Comparison of ENCODE assay signal across 16 cellular contexts in genomic region chr10:77494789-77495541, GRCh38.
DNase-seq lines count a peak whose midpoint lies in the region; ATAC-seq and TF ChIP-seq lines count a peak whose summit lies in the region.
"Had no signal": no experiment of that assay in that cellular context is flagged by ENCODE, and none has a peak within 500 bp of the region (broad histone marks: within the 10 kb centered on the region; RNA-seq: fewer than 3 reads in every experiment).

No MANE protein-coding gene starts in this region.

- H4K20me1 ChIP-seq in neural progenitor cell (ENCODE audit: low read depth) = no peaks in the 10 kb centered on the region

- ATAC-seq in Right ventricle myocardium superior (ENCODE audit: poor library complexity) = no peak
- ATAC-seq in CD4-positive, alpha-beta T cell (ENCODE audit: poor library complexity) = no peak

- peaks cover 2% of the 10 kb centered on the region for H3K9me3 Mint-ChIP-seq in neural progenitor cell
- H3K9me3 Mint-ChIP-seq in CD4-positive, alpha-beta T cell = no peaks in the 10 kb centered on the region
- H3K9me3 Mint-ChIP-seq: T-helper 1 cell treated with Interleukin-12 subunit alpha and Interleukin-12 subunit beta and Interleukin-4 antibody, amounts not matched to agents 30 μg/mL and 1 μg/mL, for 36 hours had no signal

- peak overlapping the region; percentile 63 for H3K27ac Mint-ChIP-seq in neural progenitor cell
- H3K27ac Mint-ChIP-seq in CD4-positive, alpha-beta T cell = no peak overlapping the region
- H3K27ac Mint-ChIP-seq: CD14-positive monocyte; T-helper 1 cell treated with Interleukin-12 subunit alpha and Interleukin-12 subunit beta and Interleukin-4 antibody, amounts not matched to agents 30 μg/mL and 1 μg/mL, for 36 hours had no signal

- H3K9ac ChIP-seq in neural progenitor cell = no peak overlapping the region
- H3K9ac ChIP-seq: KMS-11 had no signal

- DNase-seq in cardiac septum (ENCODE audit: low spot score) (peak; percentile 72), Right ventricle myocardium superior (no peak), neural progenitor cell (ENCODE audit: low spot score) (no peak), NCI-H2196 (lab: John Stamatoyannopoulos, UW; ENCODE audit: unreplicated experiment) (no peak), HuH-7 (ENCODE audit: low spot score) (no peak), Peyer's patch (no peak)
- no peak for DNase-seq in CD4-positive, alpha-beta T cell
- DNase-seq: DMS153, GOT3, NCI-H187, RPMI8226 had no signal

- no peaks in the 10 kb centered on the region for H3K9me3 ChIP-seq in neural progenitor cell (ENCODE audit: low read depth)
- H3K9me3 ChIP-seq in CD4-positive, alpha-beta T cell (ENCODE audit: control insufficient read depth, low read length) = no peaks in the 10 kb centered on the region
- no peaks in the 10 kb centered on the region for H3K9me3 ChIP-seq in Peyer's patch
- H3K9me3 ChIP-seq: Caco-2 had no signal

- H3K4me1 ChIP-seq in neural progenitor cell = peaks cover 21% of the 10 kb centered on the region
- peaks cover 0 to 10% (median 0%) of the 10 kb centered on the region in 4 donors for H3K4me1 ChIP-seq in Peyer's patch

- intact Hi-C loops in cardiac septum (cut with DNase I) = no loop called here
- intact Hi-C loops in Right ventricle myocardium superior (cut with DNase I) = loop anchor here (2.0 kb wide), 1 partner anchor 148 kb away; no protein-coding TSS in a partner anchor
- intact Hi-C loops in CD4-positive, alpha-beta T cell (cut with DNase I, micrococcal nuclease) = no loop called here

- no peak overlapping the region for H3K4me3 Mint-ChIP-seq in neural progenitor cell
- no peak overlapping the region for H3K4me3 Mint-ChIP-seq in CD4-positive, alpha-beta T cell
- H3K4me3 Mint-ChIP-seq: CD14-positive monocyte; T-helper 1 cell treated with Interleukin-12 subunit alpha and Interleukin-12 subunit beta and Interleukin-4 antibody, amounts not matched to agents 30 μg/mL and 1 μg/mL, for 36 hours had no signal

- no peaks in the 10 kb centered on the region for H3F3A ChIP-seq in neural progenitor cell (ENCODE audit: low read depth)

- H3K27ac ChIP-seq in VCaP (peak overlapping the region; percentile 75), neural progenitor cell (no peak overlapping the region), Peyer's patch (no peak overlapping the region)
- H3K27ac ChIP-seq in CD4-positive, alpha-beta T cell (ENCODE audit: low read depth, low read length) = no peak overlapping the region
- H3K27ac ChIP-seq: KMS-11 had no signal

- POLR2A ChIA-PET in CD4-positive, alpha-beta T cell (lab: Charles Lee) = no interaction called here

- H3K27me3 Mint-ChIP-seq in neural progenitor cell (ENCODE audit: insufficient read depth, low read depth) = peaks cover 5% of the 10 kb centered on the region
- peaks cover 4% of the 10 kb centered on the region for H3K27me3 Mint-ChIP-seq in CD4-positive, alpha-beta T cell

- H3K36me3 ChIP-seq in neural progenitor cell (no peaks in the 10 kb centered on the region), Peyer's patch (no peaks in the 10 kb centered on the region)

- no peaks in the 10 kb centered on the region for H3K36me3 Mint-ChIP-seq in neural progenitor cell
- no peaks in the 10 kb centered on the region for H3K36me3 Mint-ChIP-seq in CD4-positive, alpha-beta T cell (ENCODE audit: low read depth)
- H3K36me3 Mint-ChIP-seq: CD14-positive monocyte had no signal

- no peak overlapping the region for H2AFZ ChIP-seq in neural progenitor cell (replicated peaks)

- CTCF ChIA-PET in CD4-positive, alpha-beta T cell (lab: Charles Lee) = no interaction called here

- TF ChIP-seq POLR2A in Peyer's patch (IDR thresholded peaks at IDR 0.05) = no peak

- TF ChIP-seq CTCF in VCaP (conservative IDR thresholded peaks at IDR 0.05) (peak; percentile 32; the same call in 1 of the 2 replicates), neural progenitor cell (IDR thresholded peaks at IDR 0.05) (no peak), Peyer's patch (IDR thresholded peaks at IDR 0.05) (no peak)
- no peak for TF ChIP-seq CTCF in CD4-positive, alpha-beta T cell (IDR thresholded peaks at IDR 0.05)

- H3K4me3 ChIP-seq in neural progenitor cell (no peak overlapping the region), Peyer's patch (no peak overlapping the region)

- H3K27me3 ChIP-seq in neural progenitor cell (no peaks in the 10 kb centered on the region), Peyer's patch (no peaks in the 10 kb centered on the region)
- H3K27me3 ChIP-seq in CD4-positive, alpha-beta T cell (ENCODE audit: control insufficient read depth, insufficient read depth, low read length) = no peaks in the 10 kb centered on the region

- no peak overlapping the region for H3K4me2 ChIP-seq in neural progenitor cell
- H3K4me2 ChIP-seq: KMS-11 had no signal

- H3K79me2 ChIP-seq in neural progenitor cell (ENCODE audit: low read depth) = no peaks in the 10 kb centered on the region

- peaks cover 26% of the 10 kb centered on the region for H3K4me1 Mint-ChIP-seq in neural progenitor cell
- no peaks in the 10 kb centered on the region for H3K4me1 Mint-ChIP-seq in CD4-positive, alpha-beta T cell (ENCODE audit: low read depth)
- H3K4me1 Mint-ChIP-seq: CD14-positive monocyte had no signal
